28 cellular contexts compared by ENCODE assay signal in the genomic region with DNA sequence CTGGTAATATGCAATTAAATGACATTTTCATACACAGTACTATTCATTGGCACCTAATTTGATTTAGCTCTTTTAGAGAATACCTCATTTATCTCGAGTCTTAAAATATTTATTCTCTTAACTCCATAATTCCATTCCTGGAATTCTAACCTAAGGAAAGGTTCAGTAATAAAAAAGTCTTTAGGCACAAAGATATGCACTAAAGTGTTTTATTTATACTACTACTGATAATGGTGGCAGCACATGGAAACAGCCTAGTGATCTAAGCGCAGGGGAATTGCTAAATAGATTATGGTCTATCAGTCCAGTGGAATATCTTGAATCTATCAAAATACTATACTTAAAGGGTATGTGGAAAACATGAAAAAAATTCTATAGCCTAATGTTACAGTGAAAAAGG.
"Had no signal": no experiment of that assay in that cellular context is flagged by ENCODE, and none has a peak within 500 bp of the region (broad histone marks: within the 10 kb centered on the region; RNA-seq: fewer than 3 reads in every experiment).

No MANE protein-coding gene starts in this region.

- H3K36me3 ChIP-seq: gastrocnemius medialis, heart right ventricle, WERI-Rb-1 had no signal

- DNase-seq: activated B cell treated with CpG ODN at 0.5 μM for 24 hours; activated CD4-positive, alpha-beta T cell treated with anti-CD3 and anti-CD28 coated beads for 48 hours; activated CD4-positive, alpha-beta T cell treated with anti-CD3 and anti-CD28 coated beads, Interleukin-2, amount 50 U/mL, for 1 hour; activated CD4-positive, alpha-beta T cell treated with anti-CD3 and anti-CD28 coated beads, Interleukin-2, amount 50 U/mL, for 48 hours; activated CD8-positive, alpha-beta memory T cell treated with anti-CD3 and anti-CD28 coated beads for 24 hours; activated CD8-positive, alpha-beta T cell treated with anti-CD3 and anti-CD28 coated beads for 36 hours; activated effector memory CD4-positive, alpha-beta T cell treated with Interleukin-2 at 50 U/mL for 16 hours; activated gamma-delta T cell treated with Interleukin-2 at 50 U/mL for 16 hours; activated naive CD4-positive, alpha-beta T cell treated with anti-CD3 and anti-CD28 coated beads, Interleukin-2, amount 50 U/mL, for 16 hours; activated naive CD4-positive, alpha-beta T cell treated with Interleukin-2 at 50 U/mL for 16 hours; activated T-cell treated with anti-CD3 and anti-CD28 coated beads, Interleukin-2, amount 50 U/mL, for 4 hours; amniotic stem cell; aorta; body of pancreas; dorsolateral prefrontal cortex; effector memory CD4-positive, alpha-beta T cell; endodermal cell; foreskin keratinocyte; gastrocnemius medialis; glutamatergic neuron; heart right ventricle; T-helper 1 cell; T-helper 17 cell; T1000; WERI-Rb-1 had no signal

- H3K4me1 ChIP-seq: body of pancreas, gastrocnemius medialis had no signal

- ATAC-seq: activated CD4-positive, CD25-positive, alpha-beta regulatory T cell treated with anti-CD3 and anti-CD28 coated beads, Interleukin-2, amount 50 U/mL, for 24 hours; activated CD8-positive, alpha-beta T cell treated with anti-CD3 and anti-CD28 coated beads for 36 hours; activated T-cell treated with anti-CD3 and anti-CD28 coated beads, Interleukin-2, amount 50 U/mL, for 4 hours; activated T-helper 17 cell treated with anti-CD3 and anti-CD28 coated beads, Interleukin-2, amount 50 U/mL, for 72 hours; body of pancreas; gastrocnemius medialis; T-helper 17 cell had no signal

- H3K4me3 ChIP-seq: body of pancreas, coronary artery, dorsolateral prefrontal cortex, gastrocnemius medialis, heart right ventricle had no signal

- H3K27me3 ChIP-seq: body of pancreas, dorsolateral prefrontal cortex, foreskin keratinocyte, gastrocnemius medialis, heart right ventricle had no signal

- H3K27ac ChIP-seq: body of pancreas, coronary artery, dorsolateral prefrontal cortex, foreskin keratinocyte, gastrocnemius medialis, WERI-Rb-1 had no signal

- H3K9me3 ChIP-seq: body of pancreas, gastrocnemius medialis, heart right ventricle had no signal
